ENCODE assay signal across 19 cellular contexts in the genomic region with DNA sequence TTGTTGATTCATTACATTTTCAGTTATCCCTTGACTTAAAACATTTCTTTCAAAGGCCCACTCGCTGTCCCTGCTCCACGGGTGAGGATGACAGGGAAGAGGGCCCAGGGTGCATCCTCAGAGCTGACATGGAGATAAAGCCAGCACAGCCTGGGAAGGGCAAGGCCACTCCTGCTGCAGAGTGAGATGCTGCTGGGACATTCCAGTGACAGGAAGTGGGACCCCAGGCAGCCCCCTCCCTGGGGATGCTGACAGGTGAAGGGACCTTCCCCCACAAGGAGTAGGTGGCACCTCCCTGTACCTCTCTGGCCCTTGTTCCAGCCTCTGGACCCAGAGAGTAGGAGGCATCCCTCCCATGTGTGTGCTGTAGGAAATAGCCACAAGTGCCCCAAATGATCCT.
DNase-seq lines count a peak whose midpoint lies in the region; ATAC-seq and TF ChIP-seq lines count a peak whose summit lies in the region.
"Had no signal": no experiment of that assay in that cellular context is flagged by ENCODE, and none has a peak within 500 bp of the region (broad histone marks: within the 10 kb centered on the region; RNA-seq: fewer than 3 reads in every experiment).

No MANE protein-coding gene starts in this region.

- H3K27me3 Mint-ChIP-seq in activated naive CD4-positive, alpha-beta T cell treated with anti-CD3 and anti-CD28 coated beads, Interleukin-2, amount 50 U/mL, for 24 hours = no peaks in the 10 kb centered on the region
- no peaks in the 10 kb centered on the region for H3K27me3 Mint-ChIP-seq in activated naive CD4-positive, alpha-beta T cell treated with anti-CD3 and anti-CD28 coated beads for 36 hours (ENCODE audit: low read depth)
- peaks cover 8% of the 10 kb centered on the region for H3K27me3 Mint-ChIP-seq in endothelial cell (ENCODE audit: unreplicated experiment)

- H3K36me3 ChIP-seq in MM.1S (replicated peaks; ENCODE audit: insufficient read depth, low read length) (no peaks in the 10 kb centered on the region), smooth muscle cell (ENCODE audit: low read depth) (no peaks in the 10 kb centered on the region)
- H3K36me3 ChIP-seq: SJSA1 had no signal

- intact Hi-C loops in activated naive CD4-positive, alpha-beta T cell treated with anti-CD3 and anti-CD28 coated beads for 36 hours (cut with micrococcal nuclease) = loop anchor here (5.0 kb wide), 6 partner anchors 79 to 516 kb away; no protein-coding TSS in a partner anchor

- peaks cover 40% of the 10 kb centered on the region for H3K4me1 Mint-ChIP-seq in activated naive CD4-positive, alpha-beta T cell treated with anti-CD3 and anti-CD28 coated beads, Interleukin-2, amount 50 U/mL, for 24 hours
- peaks cover 62% of the 10 kb centered on the region for H3K4me1 Mint-ChIP-seq in activated naive CD4-positive, alpha-beta T cell treated with anti-CD3 and anti-CD28 coated beads for 36 hours (ENCODE audit: low read depth)
- H3K4me1 Mint-ChIP-seq in endothelial cell (ENCODE audit: unreplicated experiment) = peaks cover 42% of the 10 kb centered on the region
- H3K4me1 Mint-ChIP-seq in stimulated activated effector memory CD8-positive, alpha-beta T cell treated with anti-CD3 and anti-CD28 coated beads, Interleukin-12 subunit alpha, Interleukin-12 subunit beta, amount 100 ng/mL, for 72 hours = peaks cover 71% of the 10 kb centered on the region

- no peaks in the 10 kb centered on the region for H3K36me3 Mint-ChIP-seq in activated naive CD4-positive, alpha-beta T cell treated with anti-CD3 and anti-CD28 coated beads, Interleukin-2, amount 50 U/mL, for 24 hours
- H3K36me3 Mint-ChIP-seq in activated naive CD4-positive, alpha-beta T cell treated with anti-CD3 and anti-CD28 coated beads for 36 hours (ENCODE audit: low read depth) = peaks cover 1% of the 10 kb centered on the region
- peaks cover 44% of the 10 kb centered on the region for H3K36me3 Mint-ChIP-seq in endothelial cell (ENCODE audit: low read depth, unreplicated experiment)
- peaks cover 11% of the 10 kb centered on the region for H3K36me3 Mint-ChIP-seq in stimulated activated effector memory CD8-positive, alpha-beta T cell treated with anti-CD3 and anti-CD28 coated beads, Interleukin-12 subunit alpha, Interleukin-12 subunit beta, amount 100 ng/mL, for 72 hours
- H3K36me3 Mint-ChIP-seq: naive B cell had no signal

- H3K4me1 ChIP-seq in MM.1S (ENCODE audit: low read length) (peaks cover 59% of the 10 kb centered on the region), smooth muscle cell (ENCODE audit: low read depth) (no peaks in the 10 kb centered on the region)

- H3F3A ChIP-seq in MM.1S (ENCODE audit: insufficient read depth, low read length) (peaks cover 22% of the 10 kb centered on the region), smooth muscle cell (ENCODE audit: low read depth) (no peaks in the 10 kb centered on the region)

- ATAC-seq in stimulated activated effector memory CD8-positive, alpha-beta T cell treated with anti-CD3 and anti-CD28 coated beads, Interleukin-12 subunit alpha, Interleukin-12 subunit beta, amount 100 ng/mL, for 72 hours = no peak
- ATAC-seq in HG03571 (IDR thresholded peaks at IDR 0.05; ENCODE audit: unreplicated experiment) = no peak
- ATAC-seq: gastroesophageal sphincter; stimulated activated naive CD8-positive, alpha-beta T cell treated with anti-CD3 and anti-CD28 coated beads, Interleukin-15, Interleukin-2, amounts not matched to agents 100 U/mL and 50 U/mL, for 24 hours; WTC11 had no signal

- peak overlapping the region; percentile 58; the same call in 1 of the 2 replicates for H2AFZ ChIP-seq in MM.1S (ENCODE audit: low read length)
- no peak overlapping the region for H2AFZ ChIP-seq in smooth muscle cell (ENCODE audit: low read depth)
- H2AFZ ChIP-seq: PC-9 had no signal

- WGBS in smooth muscle cell (ENCODE audit: low lambda C conversion rate) = 98% methylated on average over 2 of the region's 2 CpGs

- no peak overlapping the region for H3K4me3 Mint-ChIP-seq in activated naive CD4-positive, alpha-beta T cell treated with anti-CD3 and anti-CD28 coated beads, Interleukin-2, amount 50 U/mL, for 24 hours
- no peak overlapping the region for H3K4me3 Mint-ChIP-seq in activated naive CD4-positive, alpha-beta T cell treated with anti-CD3 and anti-CD28 coated beads for 36 hours
- H3K4me3 Mint-ChIP-seq in endothelial cell (ENCODE audit: unreplicated experiment) = peak overlapping the region; percentile 62
- peak overlapping the region; percentile 81 for H3K4me3 Mint-ChIP-seq in stimulated activated effector memory CD8-positive, alpha-beta T cell treated with anti-CD3 and anti-CD28 coated beads, Interleukin-12 subunit alpha, Interleukin-12 subunit beta, amount 100 ng/mL, for 72 hours
- H3K4me3 Mint-ChIP-seq: WTC11 had no signal

- H3K9ac ChIP-seq in MM.1S (ENCODE audit: low read length) (no peak overlapping the region), smooth muscle cell (ENCODE audit: low read depth) (no peak overlapping the region)

- H3K9me3 Mint-ChIP-seq in activated naive CD4-positive, alpha-beta T cell treated with anti-CD3 and anti-CD28 coated beads, Interleukin-2, amount 50 U/mL, for 24 hours = no peaks in the 10 kb centered on the region
- H3K9me3 Mint-ChIP-seq in activated naive CD4-positive, alpha-beta T cell treated with anti-CD3 and anti-CD28 coated beads for 36 hours = no peaks in the 10 kb centered on the region
- no peaks in the 10 kb centered on the region for H3K9me3 Mint-ChIP-seq in endothelial cell (ENCODE audit: unreplicated experiment)
- no peaks in the 10 kb centered on the region for H3K9me3 Mint-ChIP-seq in stimulated activated effector memory CD8-positive, alpha-beta T cell treated with anti-CD3 and anti-CD28 coated beads, Interleukin-12 subunit alpha, Interleukin-12 subunit beta, amount 100 ng/mL, for 72 hours
- H3K9me3 Mint-ChIP-seq: naive B cell, WTC11 had no signal

- H3K4me3 ChIP-seq in MM.1S (ENCODE audit: low read length) (no peak overlapping the region), smooth muscle cell (no peak overlapping the region)
- H3K4me3 ChIP-seq: gastroesophageal sphincter, K562, PC-9, SJSA1 had no signal

- H3K79me2 ChIP-seq in MM.1S (ENCODE audit: low read length) (no peaks in the 10 kb centered on the region), smooth muscle cell (ENCODE audit: low read depth) (no peaks in the 10 kb centered on the region)

- peak overlapping the region; percentile 14 for H3K27ac Mint-ChIP-seq in activated naive CD4-positive, alpha-beta T cell treated with anti-CD3 and anti-CD28 coated beads, Interleukin-2, amount 50 U/mL, for 24 hours
- no peak overlapping the region for H3K27ac Mint-ChIP-seq in activated naive CD4-positive, alpha-beta T cell treated with anti-CD3 and anti-CD28 coated beads for 36 hours
- H3K27ac Mint-ChIP-seq in endothelial cell (ENCODE audit: unreplicated experiment) = no peak overlapping the region
- peak overlapping the region; percentile 71 for H3K27ac Mint-ChIP-seq in stimulated activated effector memory CD8-positive, alpha-beta T cell treated with anti-CD3 and anti-CD28 coated beads, Interleukin-12 subunit alpha, Interleukin-12 subunit beta, amount 100 ng/mL, for 72 hours
- H3K27ac Mint-ChIP-seq: WTC11 had no signal

- no peaks in the 10 kb centered on the region for H4K20me1 ChIP-seq in MM.1S (ENCODE audit: insufficient read depth, low read length)
- peaks cover 62% of the 10 kb centered on the region for H4K20me1 ChIP-seq in smooth muscle cell (ENCODE audit: low read depth)

- H3K9me3 ChIP-seq in MM.1S (replicated peaks; ENCODE audit: insufficient read depth, low read length) = no peaks in the 10 kb centered on the region
- H3K9me3 ChIP-seq in smooth muscle cell (replicated peaks; ENCODE audit: low read depth) = no peaks in the 10 kb centered on the region
- H3K9me3 ChIP-seq: gastroesophageal sphincter, SJSA1 had no signal

- DNase-seq in activated naive CD4-positive, alpha-beta T cell treated with anti-CD3 and anti-CD28 coated beads for 36 hours = no peak
- DNase-seq in MM.1S = no peak
- no peak for DNase-seq in endothelial cell (ENCODE audit: low spot score)
- no peak for DNase-seq in stimulated activated effector memory CD8-positive, alpha-beta T cell treated with anti-CD3 and anti-CD28 coated beads, Interleukin-12 subunit alpha, Interleukin-12 subunit beta, amount 100 ng/mL, for 72 hours (ENCODE audit: low spot score in 2 of 2)
- DNase-seq in NCI-H345 treated with DMSO at 0.1 percent for 48 hours (lab: John Stamatoyannopoulos, UW; ENCODE audit: unreplicated experiment) = no peak
- DNase-seq in smooth muscle cell (lab: John Stamatoyannopoulos, UW; ENCODE audit: unreplicated experiment) = no peak
- DNase-seq: mesenchymal stem cell; naive B cell; NCI-H1930; PC-9; stimulated activated naive CD8-positive, alpha-beta T cell treated with anti-CD3 and anti-CD28 coated beads, Interleukin-15, Interleukin-2, amounts not matched to agents 100 U/mL and 50 U/mL, for 24 hours; T-helper 9 cell; trophoblast cell had no signal

- H3K4me2 ChIP-seq in MM.1S (ENCODE audit: low read depth, low read length) (peak overlapping the region; percentile 65; the same call in 1 of the 2 replicates), smooth muscle cell (no peak overlapping the region)
- H3K4me2 ChIP-seq: PC-9 had no signal

- H3K9me2 ChIP-seq in MM.1S (replicated peaks; ENCODE audit: insufficient read depth, low read length) = no peaks in the 10 kb centered on the region

- H3K27ac ChIP-seq in MM.1S (ENCODE audit: low read length) (peak overlapping the region; percentile 71; the same call in 1 of the 2 replicates), smooth muscle cell (ENCODE audit: low read depth) (no peak overlapping the region)
- H3K27ac ChIP-seq: gastroesophageal sphincter, PC-9, SJSA1 had no signal

- TF ChIP-seq CTCF in MM.1S (IDR thresholded peaks at IDR 0.05; ENCODE audit: low read length) (no peak), endothelial cell (IDR thresholded peaks at IDR 0.05; ENCODE audit: unreplicated experiment) (no peak), smooth muscle cell (IDR thresholded peaks at IDR 0.05; ENCODE audit: borderline replicate concordance, insufficient read depth, poor library complexity, severe bottlenecking) (no peak)

- H3K27me3 ChIP-seq in MM.1S (replicated peaks; ENCODE audit: insufficient read depth, low read length) = no peaks in the 10 kb centered on the region
- no peaks in the 10 kb centered on the region for H3K27me3 ChIP-seq in smooth muscle cell (ENCODE audit: low read depth)
- H3K27me3 ChIP-seq: gastroesophageal sphincter, SJSA1 had no signal

- CTCF ChIA-PET in activated naive CD4-positive, alpha-beta T cell treated with anti-CD3 and anti-CD28 coated beads for 36 hours (lab: Charles Lee) = interaction anchor here (1.4 to 3.2 kb wide), 2 partner anchors 195 kb away, joined by 3 to 13 read pairs; no protein-coding TSS in a partner anchor

Comparison
In these comparisons a context has a peak if more than half of its experiments do, and no peak if none do; other contexts are left out.
1. H3K27ac Mint-ChIP-seq: peak in activated naive CD4-positive, alpha-beta T cell treated with anti-CD3 and anti-CD28 coated beads, Interleukin-2, amount 50 U/mL, for 24 hours (single experiment) and stimulated activated effector memory CD8-positive, alpha-beta T cell treated with anti-CD3 and anti-CD28 coated beads, Interleukin-12 subunit alpha, Interleukin-12 subunit beta, amount 100 ng/mL, for 72 hours (single experiment); none in activated naive CD4-positive, alpha-beta T cell treated with anti-CD3 and anti-CD28 coated beads for 36 hours (single experiment) and endothelial cell (single experiment).
2. H3K4me3 Mint-ChIP-seq: peak in endothelial cell (single experiment) and stimulated activated effector memory CD8-positive, alpha-beta T cell treated with anti-CD3 and anti-CD28 coated beads, Interleukin-12 subunit alpha, Interleukin-12 subunit beta, amount 100 ng/mL, for 72 hours (single experiment); none in activated naive CD4-positive, alpha-beta T cell treated with anti-CD3 and anti-CD28 coated beads, Interleukin-2, amount 50 U/mL, for 24 hours (single experiment) and activated naive CD4-positive, alpha-beta T cell treated with anti-CD3 and anti-CD28 coated beads for 36 hours (single experiment).